ENCODE assay signal across 24 cellular contexts in the genomic region with DNA sequence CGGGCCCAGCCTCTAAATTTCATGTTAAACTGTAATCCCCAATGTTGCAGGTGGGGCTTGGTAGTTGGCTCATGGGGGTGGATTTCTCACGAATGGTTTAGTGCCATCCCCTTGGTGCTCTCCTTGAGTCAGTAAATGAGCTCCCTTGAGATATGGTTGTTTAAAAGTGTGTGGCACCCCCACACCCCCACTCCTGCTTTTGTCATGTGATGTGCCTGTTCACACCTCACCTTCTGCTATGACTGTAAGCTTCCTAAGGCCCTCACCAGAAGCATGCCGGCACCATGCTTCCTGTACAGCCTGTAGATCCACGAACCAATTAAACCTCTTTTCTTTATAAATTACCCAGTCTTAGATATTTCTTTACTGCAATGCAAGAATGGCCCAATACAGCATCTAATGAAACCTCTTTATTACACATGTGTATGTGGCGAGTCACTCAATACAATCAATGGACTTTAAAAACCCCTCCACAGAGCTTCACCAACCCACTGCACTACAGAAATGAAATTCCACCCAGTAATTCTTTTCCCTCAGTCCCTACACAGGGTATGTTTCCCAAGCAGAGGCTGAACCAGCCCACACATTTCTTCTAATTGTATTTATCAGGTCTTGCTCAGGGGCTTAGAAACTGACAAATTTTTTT. TPM values are rescaled to one million over a fixed set of nuclear protein-coding genes. Genes with fewer than 3 reads are reported as not detected.
A peak's percentile ranks its signal among the peaks of the same experiment; 100 is the strongest.
DNase-seq lines count a peak whose midpoint lies in the region; ATAC-seq and TF ChIP-seq lines count a peak whose summit lies in the region.
"Had no signal": no experiment of that assay in that cellular context is flagged by ENCODE, and none has a peak within 500 bp of the region (broad histone marks: within the 10 kb centered on the region; RNA-seq: fewer than 3 reads in every experiment).

No MANE protein-coding gene starts in this region.

- peak; percentile 24 for DNase-seq in activated CD4-positive, alpha-beta T cell treated with anti-CD3 and anti-CD28 coated beads for 36 hours
- no peak for DNase-seq in activated CD4-positive, alpha-beta T cell treated with anti-CD3 and anti-CD28 coated beads, Interleukin-2, amount 50 U/mL, for 4 hours
- DNase-seq in GM12864 (ENCODE audit: low read depth) (peak; percentile 39), progenitor cell of endocrine pancreas (ENCODE audit: low spot score, unreplicated experiment) (no peak), endothelial cell (ENCODE audit: low spot score) (no peak), NCI-H446 (lab: John Stamatoyannopoulos, UW) (no peak), thyroid gland (no peak)
- peak; percentile 44 for DNase-seq in activated CD4-positive, alpha-beta memory T cell treated with anti-CD3 and anti-CD28 coated beads for 36 hours
- DNase-seq: activated naive CD8-positive, alpha-beta T cell treated with anti-CD3 and anti-CD28 coated beads, Interleukin-2, amount 10 ng/mL, durations not matched to agents 7 days and 5 days; brain microvascular endothelial cell; colonic mucosa; heart left ventricle; IMR-90; left ventricle myocardium superior; MG63; NCI-H82; occipital lobe; stimulated activated naive CD4-positive, alpha-beta T cell; T-helper 9 cell had no signal

- TF ChIP-seq CTCF in GM12864 (IDR thresholded peaks at IDR 0.05; ENCODE audit: low read depth, low read length, missing control alignments) (no peak), progenitor cell of endocrine pancreas (IDR thresholded peaks at IDR 0.05; ENCODE audit: unreplicated experiment) (no peak), endothelial cell (IDR thresholded peaks at IDR 0.05; ENCODE audit: unreplicated experiment) (no peak), thyroid gland (IDR thresholded peaks at IDR 0.05) (no peak)

- H3K36me3 Mint-ChIP-seq in activated CD4-positive, alpha-beta T cell treated with anti-CD3 and anti-CD28 coated beads for 36 hours (ENCODE audit: low read depth) = peaks cover 49% of the 10 kb centered on the region
- peaks cover 51% of the 10 kb centered on the region for H3K36me3 Mint-ChIP-seq in activated CD4-positive, alpha-beta memory T cell treated with anti-CD3 and anti-CD28 coated beads for 36 hours
- H3K36me3 Mint-ChIP-seq in progenitor cell of endocrine pancreas (ENCODE audit: insufficient read depth) = peaks cover 28% of the 10 kb centered on the region
- H3K36me3 Mint-ChIP-seq in endothelial cell (ENCODE audit: low read depth, unreplicated experiment) = peaks cover 11% of the 10 kb centered on the region

- H3K4me3 ChIP-seq in GM12864 (ENCODE audit: low read depth, low read length) (no peak overlapping the region), thyroid gland (replicated peaks in 1 of 3) (no peak overlapping the region)
- H3K4me3 ChIP-seq: colonic mucosa, heart left ventricle, MG63, right atrium auricular region, SK-N-MC had no signal

- H3K27ac Mint-ChIP-seq in activated CD4-positive, alpha-beta T cell treated with anti-CD3 and anti-CD28 coated beads for 36 hours = no peak overlapping the region
- peak overlapping the region; percentile 57 for H3K27ac Mint-ChIP-seq in activated CD4-positive, alpha-beta memory T cell treated with anti-CD3 and anti-CD28 coated beads for 36 hours
- H3K27ac Mint-ChIP-seq in progenitor cell of endocrine pancreas (peak overlapping the region; percentile 14), endothelial cell (ENCODE audit: unreplicated experiment) (no peak overlapping the region)
- H3K27ac Mint-ChIP-seq: activated naive CD8-positive, alpha-beta T cell treated with anti-CD3 and anti-CD28 coated beads, Interleukin-2, amount 10 ng/mL, durations not matched to agents 7 days and 5 days; type B pancreatic cell had no signal

- peaks cover 24% of the 10 kb centered on the region for H3K4me1 Mint-ChIP-seq in activated CD4-positive, alpha-beta T cell treated with anti-CD3 and anti-CD28 coated beads for 36 hours
- H3K4me1 Mint-ChIP-seq in activated CD4-positive, alpha-beta memory T cell treated with anti-CD3 and anti-CD28 coated beads for 36 hours (ENCODE audit: low read depth) = peaks cover 28% of the 10 kb centered on the region
- H3K4me1 Mint-ChIP-seq in progenitor cell of endocrine pancreas (ENCODE audit: low read depth) = peaks cover 7% of the 10 kb centered on the region
- H3K4me1 Mint-ChIP-seq in endothelial cell (ENCODE audit: unreplicated experiment) = no peaks in the 10 kb centered on the region

- WGBS in thyroid gland, 2 donors = 86 to 96% methylated on average over 5 of the region's 5 CpGs

- no peak for TF ChIP-seq POLR2A in thyroid gland (IDR thresholded peaks at IDR 0.05)

- H3K27me3 ChIP-seq in thyroid gland = no peaks in the 10 kb centered on the region
- H3K27me3 ChIP-seq: brain microvascular endothelial cell, colonic mucosa, heart left ventricle, MG63, right atrium auricular region had no signal

- intact Hi-C loops in activated CD4-positive, alpha-beta T cell treated with anti-CD3 and anti-CD28 coated beads for 36 hours (cut with DNase I, micrococcal nuclease) = loop anchor here (2.0 to 5.0 kb wide), 3 partner anchors 39 to 59 kb away; a partner anchor contains a TSS
- intact Hi-C loops in activated CD4-positive, alpha-beta memory T cell treated with anti-CD3 and anti-CD28 coated beads for 36 hours (cut with micrococcal nuclease) = no loop called here
- intact Hi-C loops in thyroid gland (cut with DNase I) = no loop called here

- POLR2A ChIA-PET in activated CD4-positive, alpha-beta T cell treated with anti-CD3 and anti-CD28 coated beads for 36 hours (lab: Charles Lee) = no interaction called here
- POLR2A ChIA-PET in activated CD4-positive, alpha-beta memory T cell treated with anti-CD3 and anti-CD28 coated beads for 36 hours (lab: Charles Lee) = interaction anchor here (1.1 kb wide), 1 partner anchor 44 kb away, joined by 3 read pairs; no protein-coding TSS in a partner anchor

- H3K27me3 Mint-ChIP-seq in activated CD4-positive, alpha-beta T cell treated with anti-CD3 and anti-CD28 coated beads for 36 hours = no peaks in the 10 kb centered on the region
- no peaks in the 10 kb centered on the region for H3K27me3 Mint-ChIP-seq in activated CD4-positive, alpha-beta memory T cell treated with anti-CD3 and anti-CD28 coated beads for 36 hours
- H3K27me3 Mint-ChIP-seq in progenitor cell of endocrine pancreas (no peaks in the 10 kb centered on the region), endothelial cell (ENCODE audit: unreplicated experiment) (no peaks in the 10 kb centered on the region)
- H3K27me3 Mint-ChIP-seq: activated naive CD8-positive, alpha-beta T cell treated with anti-CD3 and anti-CD28 coated beads, Interleukin-2, amount 10 ng/mL, durations not matched to agents 7 days and 5 days; type B pancreatic cell had no signal

- H3K36me3 ChIP-seq in thyroid gland = peaks cover 11 to 27% of the 10 kb centered on the region in 2 donors

- CTCF ChIA-PET in activated CD4-positive, alpha-beta T cell treated with anti-CD3 and anti-CD28 coated beads for 36 hours (lab: Charles Lee) = interaction anchor here (1.2 kb wide), 1 partner anchor 11 kb away, joined by 3 read pairs; no protein-coding TSS in a partner anchor
- CTCF ChIA-PET in activated CD4-positive, alpha-beta memory T cell treated with anti-CD3 and anti-CD28 coated beads for 36 hours (lab: Charles Lee) = interaction anchor here (0.7 to 1.2 kb wide), 3 partner anchors 73 to 137 kb away, joined by 3 to 4 read pairs (median 3); no protein-coding TSS in a partner anchor

- H3K4me1 ChIP-seq in thyroid gland = no peaks in the 10 kb centered on the region
- H3K4me1 ChIP-seq: colonic mucosa, right atrium auricular region had no signal

- peak; percentile 60 for ATAC-seq in activated CD4-positive, alpha-beta T cell treated with anti-CD3 and anti-CD28 coated beads for 36 hours
- ATAC-seq: heart left ventricle, left ventricle myocardium superior had no signal

- no peak overlapping the region for H3K27ac ChIP-seq in thyroid gland
- H3K27ac ChIP-seq: 22Rv1, brain microvascular endothelial cell, colonic mucosa, HL-60, right atrium auricular region, SK-N-MC had no signal

- no peaks in the 10 kb centered on the region for H3K9me3 Mint-ChIP-seq in activated CD4-positive, alpha-beta T cell treated with anti-CD3 and anti-CD28 coated beads for 36 hours (ENCODE audit: low read depth)
- no peaks in the 10 kb centered on the region for H3K9me3 Mint-ChIP-seq in activated CD4-positive, alpha-beta memory T cell treated with anti-CD3 and anti-CD28 coated beads for 36 hours
- no peaks in the 10 kb centered on the region for H3K9me3 Mint-ChIP-seq in progenitor cell of endocrine pancreas (ENCODE audit: low read depth)
- H3K9me3 Mint-ChIP-seq in endothelial cell (ENCODE audit: unreplicated experiment) = no peaks in the 10 kb centered on the region
- H3K9me3 Mint-ChIP-seq: activated naive CD8-positive, alpha-beta T cell treated with anti-CD3 and anti-CD28 coated beads, Interleukin-2, amount 10 ng/mL, durations not matched to agents 7 days and 5 days; type B pancreatic cell had no signal

- H3K4me3 Mint-ChIP-seq in activated CD4-positive, alpha-beta T cell treated with anti-CD3 and anti-CD28 coated beads for 36 hours = no peak overlapping the region
- no peak overlapping the region for H3K4me3 Mint-ChIP-seq in activated CD4-positive, alpha-beta memory T cell treated with anti-CD3 and anti-CD28 coated beads for 36 hours
- no peak overlapping the region for H3K4me3 Mint-ChIP-seq in progenitor cell of endocrine pancreas (ENCODE audit: low read depth)
- no peak overlapping the region for H3K4me3 Mint-ChIP-seq in endothelial cell (ENCODE audit: unreplicated experiment)
- H3K4me3 Mint-ChIP-seq: type B pancreatic cell had no signal

- no peaks in the 10 kb centered on the region for H3K9me3 ChIP-seq in thyroid gland
- H3K9me3 ChIP-seq: colonic mucosa, heart left ventricle, MG63, right atrium auricular region had no signal

RNA-seq across cellular contexts. Expression of a gene that starts 47.3 kb away (rescaled TPM):
- 10 to 100 TPM; 33.6 to 37.5 TPM for total RNA-seq in activated CD4-positive, alpha-beta T cell treated with anti-CD3 and anti-CD28 coated beads for 36 hours
- total RNA-seq in activated CD4-positive, alpha-beta memory T cell treated with anti-CD3 and anti-CD28 coated beads for 36 hours = 10 to 100 TPM; 48.7 to 50.1 TPM
- total RNA-seq in progenitor cell of endocrine pancreas (52.3 and 54.6 TPM in 2 replicates), endothelial cell (ENCODE audit: unreplicated experiment) (53.1 TPM), thyroid gland (10 to 100 TPM; 49.4 to 87.7 (median 59.6) TPM)

RNA-seq across cellular contexts. Expression of a gene that starts 59.5 kb away (rescaled TPM):
- total RNA-seq in activated CD4-positive, alpha-beta T cell treated with anti-CD3 and anti-CD28 coated beads for 36 hours = 10 to 100 TPM; 37.5 to 39.7 TPM
- total RNA-seq in activated CD4-positive, alpha-beta memory T cell treated with anti-CD3 and anti-CD28 coated beads for 36 hours = 10 to 100 TPM; 39.4 to 41.6 TPM
- total RNA-seq in progenitor cell of endocrine pancreas = 26.1 and 27.3 TPM in 2 replicates
- total RNA-seq in endothelial cell (ENCODE audit: unreplicated experiment) = 25.7 TPM
- 10 to 100 TPM; 18.4 to 27.1 (median 25.3) TPM for total RNA-seq in thyroid gland

Comparison
In these comparisons a context has a peak if more than half of its experiments do, and no peak if none do; other contexts are left out.
1. DNase-seq: peak in activated CD4-positive, alpha-beta T cell treated with anti-CD3 and anti-CD28 coated beads for 36 hours (single experiment), GM12864 (single experiment) and activated CD4-positive, alpha-beta memory T cell treated with anti-CD3 and anti-CD28 coated beads for 36 hours (single experiment); none in activated CD4-positive, alpha-beta T cell treated with anti-CD3 and anti-CD28 coated beads, Interleukin-2, amount 50 U/mL, for 4 hours (0 of 2), progenitor cell of endocrine pancreas (single experiment), endothelial cell (single experiment), NCI-H446 (0 of 2) and thyroid gland (0 of 2).
2. H3K27ac Mint-ChIP-seq: peak in activated CD4-positive, alpha-beta memory T cell treated with anti-CD3 and anti-CD28 coated beads for 36 hours (single experiment) and progenitor cell of endocrine pancreas (single experiment); none in activated CD4-positive, alpha-beta T cell treated with anti-CD3 and anti-CD28 coated beads for 36 hours (single experiment) and endothelial cell (single experiment).
3. intact Hi-C loops: an anchor here in activated CD4-positive, alpha-beta T cell treated with anti-CD3 and anti-CD28 coated beads for 36 hours (2.0 to 5.0 kb wide); none called in activated CD4-positive, alpha-beta memory T cell treated with anti-CD3 and anti-CD28 coated beads for 36 hours and thyroid gland.